ENCODE assay signal across 8 cellular contexts in genomic region chr6:2245954-2246863, GRCh38. TPM values are rescaled to one million over a fixed set of nuclear protein-coding genes. Genes with fewer than 3 reads are reported as not detected.
DNase-seq lines count a peak whose midpoint lies in the region; ATAC-seq and TF ChIP-seq lines count a peak whose summit lies in the region.

No MANE protein-coding gene starts in this region.

- no peak for TF ChIP-seq CTCF in fibroblast of mammary gland (conservative IDR thresholded peaks at IDR 0.05; ENCODE audit: control insufficient read depth, insufficient read depth, low read depth, low read length)
- TF ChIP-seq CTCF in nephron (IDR thresholded peaks at IDR 0.05; ENCODE audit: unreplicated experiment in 3 of 3): no peak
- TF ChIP-seq CTCF in thyroid gland (IDR thresholded peaks at IDR 0.05): no peak

- peak overlapping the region; percentile 76 to 92 (median 86) for H3K27ac ChIP-seq in thyroid gland

- H3K9me3 ChIP-seq in thyroid gland: no peaks in the 10 kb centered on the region

- ATAC-seq in GM18870 (IDR thresholded peaks at IDR 0.05; ENCODE audit: unreplicated experiment): peak; percentile 5
- peak; percentile 13 for ATAC-seq in HG03280 (IDR thresholded peaks at IDR 0.05; ENCODE audit: unreplicated experiment)

- DNase-seq in ACHN (peak; percentile 64), NCI-H526 treated with DMSO at 0.1 percent for 48 hours (lab: John Stamatoyannopoulos, UW) (peak; percentile 40), fibroblast of mammary gland (ENCODE audit: low read depth) (peak; percentile 67), thyroid gland (peak; percentile 89 to 90)
- peak; percentile 56 to 62 for DNase-seq in activated T-cell treated with anti-CD3 and anti-CD28 coated beads, Interleukin-2, amount 50 U/mL, for 48 hours

- intact Hi-C loops in thyroid gland (cut with DNase I): loop anchor here (5.0 kb wide), 1 partner anchor 639 kb away; the partner anchor contains the start of gene FOXC1

- no peaks in the 10 kb centered on the region for H3K27me3 ChIP-seq in thyroid gland

- peak overlapping the region; percentile 85 to 94 (median 94) for H3K4me3 Mint-ChIP-seq in nephron

- no peaks in the 10 kb centered on the region for H3K9me3 Mint-ChIP-seq in nephron

- no peak for TF ChIP-seq POLR2A in thyroid gland (IDR thresholded peaks at IDR 0.05)

- peaks cover 7% of the 10 kb centered on the region for H3K36me3 Mint-ChIP-seq in nephron (ENCODE audit: low read depth)

- peaks cover 15% of the 10 kb centered on the region for H3K4me1 Mint-ChIP-seq in nephron

- H3K4me1 ChIP-seq in thyroid gland: peaks cover 5 to 11% of the 10 kb centered on the region in 2 donors

- peaks cover 5% of the 10 kb centered on the region for H3K27me3 Mint-ChIP-seq in nephron (ENCODE audit: low read depth)

- no peaks in the 10 kb centered on the region for H3K36me3 ChIP-seq in thyroid gland

- H3K27ac Mint-ChIP-seq in nephron: peak overlapping the region; percentile 76 to 93 (median 87)

- in situ Hi-C loops in ACHN (cut with HindIII; ENCODE audit: low pct_ligation_motif_present, low pct_unique_long_range_greater_than_20kb, low sequenced_read_pairs): no loop called here

- H3K4me3 ChIP-seq in fibroblast of mammary gland (ENCODE audit: control insufficient read depth, low read depth, low read length) (peak overlapping the region; percentile 73), thyroid gland (replicated peaks in 1 of 3) (peak overlapping the region; percentile 1 to 66 (median 58))

- WGBS in thyroid gland, 2 donors: 14 to 19% methylated on average over 25 to 26 of the region's 26 CpGs

RNA-seq across cellular contexts. Expression of gene GMDS, which starts 0.8 kb away (rescaled TPM):
- 10 to 100 TPM in 3 of 4 donors, 1 to 10 TPM in 1; 9.5 to 32.8 (median 22.4) TPM for total RNA-seq in thyroid gland

Comparison
In these comparisons a context has a peak if more than half of its experiments do, and no peak if none do; other contexts are left out.
1. Peak in every context shown above with its lines: DNase-seq, ATAC-seq, H3K4me3 ChIP-seq and H3K27ac ChIP-seq.